Comparison of ENCODE assay signal across 8 cellular contexts in the genomic region with DNA sequence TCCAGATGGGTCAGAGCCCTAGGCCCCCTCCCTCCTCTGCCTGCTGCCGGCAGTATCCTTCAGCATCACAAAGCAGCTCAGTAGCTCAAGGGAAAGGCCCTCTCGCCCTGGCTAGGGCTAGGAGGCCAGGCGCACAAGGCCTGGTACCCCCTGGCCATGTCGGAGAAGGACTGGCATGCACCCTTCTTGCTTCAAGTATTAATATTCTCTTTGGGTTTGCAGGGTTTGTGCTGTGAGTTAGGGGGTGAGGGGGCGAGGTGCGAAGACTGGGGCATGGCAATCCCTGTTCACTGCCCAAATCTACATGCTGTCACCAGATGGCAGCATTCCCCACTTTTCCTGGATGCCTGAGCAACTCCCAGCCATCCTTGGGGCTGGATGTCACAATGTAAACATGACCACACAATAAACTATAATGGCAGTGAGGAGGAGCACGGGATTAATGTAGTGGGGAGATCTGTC.
DNase-seq lines count a peak whose midpoint lies in the region; ATAC-seq and FAIRE-seq lines count a peak whose summit lies in the region.

No MANE protein-coding gene starts in this region.

- POLR2A ChIA-PET in activated CD4-positive, alpha-beta T cell treated with anti-CD3 and anti-CD28 coated beads, Interleukin-2, amount 10 ng/mL, durations not matched to agents 7 days and 5 days (lab: Charles Lee): no interaction called here

- CTCF ChIA-PET in activated CD4-positive, alpha-beta T cell treated with anti-CD3 and anti-CD28 coated beads, Interleukin-2, amount 10 ng/mL, durations not matched to agents 7 days and 5 days (lab: Charles Lee): no interaction called here

- FAIRE-seq in frontal cortex (lab: Jason Lieb, UNC): no peak

- intact Hi-C loops in activated CD4-positive, alpha-beta T cell treated with anti-CD3 and anti-CD28 coated beads, Interleukin-2, amount 10 ng/mL, durations not matched to agents 24 days and 14 days (cut with micrococcal nuclease): no loop called here

- H3K4me3 Mint-ChIP-seq in activated CD4-positive, alpha-beta T cell treated with anti-CD3 and anti-CD28 coated beads, Interleukin-2, amount 10 ng/mL, durations not matched to agents 7 days and 5 days: no peak overlapping the region
- no peak overlapping the region for H3K4me3 Mint-ChIP-seq in activated CD4-positive, alpha-beta T cell treated with anti-CD3 and anti-CD28 coated beads, Interleukin-2, amount 10 ng/mL, durations not matched to agents 24 days and 14 days

- H3K4me1 Mint-ChIP-seq in activated CD4-positive, alpha-beta T cell treated with anti-CD3 and anti-CD28 coated beads, Interleukin-2, amount 10 ng/mL, durations not matched to agents 7 days and 5 days: no peaks in the 10 kb centered on the region
- peaks cover 3% of the 10 kb centered on the region for H3K4me1 Mint-ChIP-seq in activated CD4-positive, alpha-beta T cell treated with anti-CD3 and anti-CD28 coated beads, Interleukin-2, amount 10 ng/mL, durations not matched to agents 24 days and 14 days

- no peak overlapping the region for H3K27ac Mint-ChIP-seq in activated CD4-positive, alpha-beta T cell treated with anti-CD3 and anti-CD28 coated beads, Interleukin-2, amount 10 ng/mL, durations not matched to agents 7 days and 5 days
- no peak overlapping the region for H3K27ac Mint-ChIP-seq in activated CD4-positive, alpha-beta T cell treated with anti-CD3 and anti-CD28 coated beads, Interleukin-2, amount 10 ng/mL, durations not matched to agents 24 days and 14 days

- ATAC-seq in GM19397 (IDR thresholded peaks at IDR 0.05; ENCODE audit: unreplicated experiment): no peak

- peak; percentile 13 for DNase-seq in activated CD4-positive, alpha-beta T cell treated with anti-CD3 and anti-CD28 coated beads, Interleukin-2, amount 10 ng/mL, durations not matched to agents 7 days and 5 days
- no peak for DNase-seq in activated CD4-positive, alpha-beta T cell treated with anti-CD3 and anti-CD28 coated beads, Interleukin-2, amount 10 ng/mL, durations not matched to agents 24 days and 14 days
- peak; percentile 42 for DNase-seq in MV-4-11 (lab: John Stamatoyannopoulos, UW)
- DNase-seq in UCSD-AML1 (lab: John Stamatoyannopoulos, UW; ENCODE audit: unreplicated experiment): peak; percentile 30
- peak; percentile 83 to 88 for DNase-seq in frontal cortex (ENCODE audit: low spot score in 2 of 2)
- peak; percentile 87 for DNase-seq in pons (ENCODE audit: low spot score)
- no peak for DNase-seq in cerebellar nuclear complex (lab: John Stamatoyannopoulos, UW)

- H3K36me3 Mint-ChIP-seq in activated CD4-positive, alpha-beta T cell treated with anti-CD3 and anti-CD28 coated beads, Interleukin-2, amount 10 ng/mL, durations not matched to agents 7 days and 5 days (ENCODE audit: low read depth): no peaks in the 10 kb centered on the region
- H3K36me3 Mint-ChIP-seq in activated CD4-positive, alpha-beta T cell treated with anti-CD3 and anti-CD28 coated beads, Interleukin-2, amount 10 ng/mL, durations not matched to agents 24 days and 14 days (ENCODE audit: low read depth): peaks cover 2% of the 10 kb centered on the region

- no peaks in the 10 kb centered on the region for H3K27me3 Mint-ChIP-seq in activated CD4-positive, alpha-beta T cell treated with anti-CD3 and anti-CD28 coated beads, Interleukin-2, amount 10 ng/mL, durations not matched to agents 7 days and 5 days
- H3K27me3 Mint-ChIP-seq in activated CD4-positive, alpha-beta T cell treated with anti-CD3 and anti-CD28 coated beads, Interleukin-2, amount 10 ng/mL, durations not matched to agents 24 days and 14 days: no peaks in the 10 kb centered on the region

- H3K9me3 Mint-ChIP-seq in activated CD4-positive, alpha-beta T cell treated with anti-CD3 and anti-CD28 coated beads, Interleukin-2, amount 10 ng/mL, durations not matched to agents 7 days and 5 days: no peaks in the 10 kb centered on the region
- no peaks in the 10 kb centered on the region for H3K9me3 Mint-ChIP-seq in activated CD4-positive, alpha-beta T cell treated with anti-CD3 and anti-CD28 coated beads, Interleukin-2, amount 10 ng/mL, durations not matched to agents 24 days and 14 days

Comparison
In these comparisons a context has a peak if more than half of its experiments do, and no peak if none do; other contexts are left out.
1. DNase-seq: peak in activated CD4-positive, alpha-beta T cell treated with anti-CD3 and anti-CD28 coated beads, Interleukin-2, amount 10 ng/mL, durations not matched to agents 7 days and 5 days (single experiment), MV-4-11 (single experiment), UCSD-AML1 (single experiment), frontal cortex (2 of 2) and pons (single experiment); none in activated CD4-positive, alpha-beta T cell treated with anti-CD3 and anti-CD28 coated beads, Interleukin-2, amount 10 ng/mL, durations not matched to agents 24 days and 14 days (single experiment) and cerebellar nuclear complex (0 of 2).